In the genomic region with DNA sequence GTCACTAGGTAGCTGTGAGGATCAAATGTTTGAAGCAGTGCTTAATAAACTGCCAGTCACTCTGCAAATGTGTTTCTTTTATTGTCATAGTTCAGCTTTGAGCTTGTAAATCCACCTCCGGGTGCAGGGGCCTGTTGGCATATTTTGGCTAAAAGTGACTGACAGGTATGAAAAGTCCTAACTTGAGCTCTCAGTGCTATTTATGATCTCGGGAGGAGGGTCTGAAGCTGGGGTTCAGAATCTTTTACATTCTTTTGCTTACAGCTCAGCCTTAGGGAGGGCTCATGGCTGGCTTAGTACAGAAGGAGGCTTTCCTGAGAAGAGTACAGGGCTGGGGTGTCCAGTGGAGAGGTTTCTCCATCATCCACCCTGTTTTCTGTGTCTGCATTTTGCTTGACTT, we compare ENCODE assay signal across 11 cellular contexts. TPM values are rescaled to one million over a fixed set of nuclear protein-coding genes. Genes with fewer than 3 reads are reported as not detected.
DNase-seq lines count a peak whose midpoint lies in the region; ATAC-seq and TF ChIP-seq lines count a peak whose summit lies in the region.
"Had no signal": no experiment of that assay in that cellular context is flagged by ENCODE, and none has a peak within 500 bp of the region (broad histone marks: within the 10 kb centered on the region; RNA-seq: fewer than 3 reads in every experiment).

No MANE protein-coding gene starts in this region.

- H3K27ac ChIP-seq in CD8-positive, alpha-beta memory T cell (ENCODE audit: low read depth, low read length) = no peak overlapping the region
- no peak overlapping the region for H3K27ac ChIP-seq in HCT116 (ENCODE audit: low read depth, low read length)
- H3K27ac ChIP-seq in PC-3 (ENCODE audit: low read length) = no peak overlapping the region
- H3K27ac ChIP-seq in colonic mucosa = no peak overlapping the region
- H3K27ac ChIP-seq: brain microvascular endothelial cell, esophagus muscularis mucosa had no signal

- peaks cover 0 to 2% (median 0%) of the 10 kb centered on the region in 5 donors for H3K9me3 Mint-ChIP-seq in CD8-positive, alpha-beta memory T cell
- no peaks in the 10 kb centered on the region for H3K9me3 Mint-ChIP-seq in activated naive CD4-positive, alpha-beta T cell treated with anti-CD3 and anti-CD28 coated beads, Interleukin-2, amount 50 U/mL, for 72 hours

- no peaks in the 10 kb centered on the region for H4K20me1 ChIP-seq in HCT116 (ENCODE audit: insufficient read depth)
- H4K20me1 ChIP-seq in PC-3 (ENCODE audit: low read length) = no peaks in the 10 kb centered on the region

- H3K4me2 ChIP-seq in HCT116 (ENCODE audit: low read length) (peak overlapping the region; percentile 89), PC-3 (ENCODE audit: low read length) (no peak overlapping the region)

- H3K4me1 ChIP-seq in CD8-positive, alpha-beta memory T cell (ENCODE audit: insufficient read depth, low read length) = peaks cover 26% of the 10 kb centered on the region
- H3K4me1 ChIP-seq in HCT116 (ENCODE audit: control insufficient read depth in 1 of 2, insufficient read depth in 2 of 2, low read length in 2 of 2) (peaks cover 6 to 17% of the 10 kb centered on the region in 2 experiments), mucosa of stomach (ENCODE audit: control insufficient read depth, insufficient read depth, low read length) (peaks cover 32% of the 10 kb centered on the region), PC-3 (ENCODE audit: insufficient read depth, low read length) (no peaks in the 10 kb centered on the region), colonic mucosa (peaks cover 7% of the 10 kb centered on the region)

- H3K4me3 Mint-ChIP-seq in CD8-positive, alpha-beta memory T cell = peak overlapping the region; percentile 79 to 91 (median 83)

- no peak for DNase-seq in CD8-positive, alpha-beta memory T cell
- DNase-seq in HCT116 (ENCODE audit: low read depth, low spot score) = no peak
- peak in 1 of 2 donors; percentile 17 for DNase-seq in activated naive CD4-positive, alpha-beta T cell treated with anti-CD3 and anti-CD28 coated beads, Interleukin-2, amount 50 U/mL, for 72 hours (ENCODE audit: low spot score in 2 of 2)
- no peak for DNase-seq in PC-3
- no peak for DNase-seq in activated effector memory CD4-positive, alpha-beta T cell treated with Interleukin-2 at 50 U/mL for 16 hours
- DNase-seq in colonic mucosa = no peak
- DNase-seq: brain microvascular endothelial cell had no signal

- POLR2A ChIA-PET in CD8-positive, alpha-beta memory T cell (lab: Charles Lee) = interaction anchor here (1.1 to 3.4 kb wide), 2 partner anchors 33 to 53 kb away, joined by 3 to 22 read pairs; partner anchors contain the start of genes HPS4 and SRRD
- POLR2A ChIA-PET in HCT116 (lab: Charles Lee) (interaction anchor here (0.6 kb wide), 1 partner anchor 440 kb away, joined by 3 read pairs; no protein-coding TSS in a partner anchor), PC-3 (lab: Charles Lee; ENCODE audit: unreplicated experiment) (no interaction called here)

- H3K36me3 Mint-ChIP-seq in CD8-positive, alpha-beta memory T cell = peaks cover 0 to 27% (median 3%) of the 10 kb centered on the region in 3 donors
- peaks cover 19 to 37% of the 10 kb centered on the region in 2 donors for H3K36me3 Mint-ChIP-seq in activated naive CD4-positive, alpha-beta T cell treated with anti-CD3 and anti-CD28 coated beads, Interleukin-2, amount 50 U/mL, for 72 hours

- no peaks in the 10 kb centered on the region for H3F3A ChIP-seq in PC-3 (ENCODE audit: low read length, unreplicated experiment)

- no peaks in the 10 kb centered on the region for H3K79me2 ChIP-seq in HCT116 (ENCODE audit: insufficient read depth, low read length)
- H3K79me2 ChIP-seq in PC-3 (ENCODE audit: low read length) = no peaks in the 10 kb centered on the region

- RAD21 ChIA-PET in HCT116 (lab: Charles Lee; ENCODE audit: low non-redundant PET in 1 of 2, low total read pairs in 2 of 2, uncharacterized antibody in 2 of 2, unreplicated experiment in 2 of 2) = no interaction called here

- BruUV-seq in HCT116 (replicated peaks; lab: Mats Ljungman, UMichigan) (no TSS peak), PC-3 (replicated peaks; lab: Mats Ljungman, UMichigan) (no TSS peak)

- H3K9me3 ChIP-seq in CD8-positive, alpha-beta memory T cell (ENCODE audit: low read length) = no peaks in the 10 kb centered on the region
- H3K9me3 ChIP-seq in HCT116 (ENCODE audit: control insufficient read depth in 1 of 2, insufficient read depth in 1 of 2, low read depth in 1 of 2, low read length in 2 of 2) = no peaks in the 10 kb centered on the region
- H3K9me3 ChIP-seq in mucosa of stomach (ENCODE audit: control insufficient read depth, low read length) = no peaks in the 10 kb centered on the region
- no peaks in the 10 kb centered on the region for H3K9me3 ChIP-seq in PC-3 (ENCODE audit: low read length)
- H3K9me3 ChIP-seq in colonic mucosa = no peaks in the 10 kb centered on the region
- H3K9me3 ChIP-seq: esophagus muscularis mucosa had no signal

- no peak overlapping the region for H3K9ac ChIP-seq in HCT116 (ENCODE audit: low read length)
- H3K9ac ChIP-seq in mucosa of stomach (ENCODE audit: low read length) = peak overlapping the region; percentile 65
- no peak overlapping the region for H3K9ac ChIP-seq in PC-3 (ENCODE audit: low read length)
- no peak overlapping the region for H3K9ac ChIP-seq in colonic mucosa (ENCODE audit: low read depth in 2 of 2, low read length in 2 of 2)

- H3K27me3 Mint-ChIP-seq in CD8-positive, alpha-beta memory T cell = no peaks in the 10 kb centered on the region

- no peak overlapping the region for H3K4me3 ChIP-seq in CD8-positive, alpha-beta memory T cell (ENCODE audit: low read length)
- 0 out of 4 replicates have a peak overlapping the region, but pooled peaks of 1 of the 2 experiments have one; percentile 71 for H3K4me3 ChIP-seq in HCT116 (replicated peaks in 1 of 2; ENCODE audit: low read depth in 1 of 2, low read length in 2 of 2)
- peak overlapping the region; percentile 60 for H3K4me3 ChIP-seq in mucosa of stomach (ENCODE audit: low read length)
- H3K4me3 ChIP-seq in PC-3 (ENCODE audit: low read length) = no peak overlapping the region
- H3K4me3 ChIP-seq in colonic mucosa = no peak overlapping the region

- TF ChIP-seq RAD21 in HCT116 (IDR thresholded peaks at IDR 0.05; ENCODE audit: low read depth) = no peak

- no peak for TF ChIP-seq POLR2A in HCT116 (IDR thresholded peaks at IDR 0.05; ENCODE audit: borderline replicate concordance, extremely low read depth, insufficient read depth, insufficient read length)

- no peaks in the 10 kb centered on the region for H3K9me2 ChIP-seq in HCT116 (ENCODE audit: insufficient read depth)
- H3K9me2 ChIP-seq in PC-3 (replicated peaks; ENCODE audit: low read length) = no peaks in the 10 kb centered on the region

- H2AFZ ChIP-seq in HCT116 (ENCODE audit: low read depth, low read length, poor library complexity, severe bottlenecking) = no peak overlapping the region
- H2AFZ ChIP-seq in PC-3 (ENCODE audit: low read length) = no peak overlapping the region

- no peak for ATAC-seq in HCT116
- ATAC-seq in activated naive CD4-positive, alpha-beta T cell treated with anti-CD3 and anti-CD28 coated beads, Interleukin-2, amount 50 U/mL, for 72 hours = peak in 1 of 2 donors; percentile 10
- no peak for ATAC-seq in PC-3
- no peak for ATAC-seq in HG03469 (IDR thresholded peaks at IDR 0.05; ENCODE audit: unreplicated experiment)
- ATAC-seq: SK-N-SH treated with all-trans-retinoic acid at 6 μM for 48 hours had no signal

- CTCF ChIA-PET in CD8-positive, alpha-beta memory T cell (lab: Charles Lee) = interaction anchor here (0.9 to 2.3 kb wide), 3 partner anchors 53 to 72 kb away, joined by 3 to 5 read pairs (median 4); partner anchors contain the start of genes HPS4 and SRRD
- CTCF ChIA-PET in HCT116 (lab: Charles Lee) (interaction anchor here (1.1 to 1.7 kb wide), 3 partner anchors 29 to 66 kb away, joined by 3 to 6 read pairs (median 4); no protein-coding TSS in a partner anchor), PC-3 (lab: Charles Lee) (interaction anchor here (0.5 kb wide), 1 partner anchor 217 kb away, joined by 5 read pairs; no protein-coding TSS in a partner anchor)

- peaks cover 33 to 52% (median 42%) of the 10 kb centered on the region in 3 donors for H3K4me1 Mint-ChIP-seq in CD8-positive, alpha-beta memory T cell

- no peaks in the 10 kb centered on the region for H3K27me3 ChIP-seq in CD8-positive, alpha-beta memory T cell (ENCODE audit: insufficient read depth, low read length, poor library complexity, severe bottlenecking)
- H3K27me3 ChIP-seq in HCT116 (ENCODE audit: insufficient read depth, low read length) = no peaks in the 10 kb centered on the region; the same call in 1 of the 2 replicates
- no peaks in the 10 kb centered on the region for H3K27me3 ChIP-seq in mucosa of stomach (ENCODE audit: control insufficient read depth, insufficient read depth, low read length)
- H3K27me3 ChIP-seq in PC-3 (ENCODE audit: low read length) = no peaks in the 10 kb centered on the region
- no peaks in the 10 kb centered on the region for H3K27me3 ChIP-seq in colonic mucosa
- H3K27me3 ChIP-seq: brain microvascular endothelial cell had no signal

- peak overlapping the region in 7 of 8 donors; percentile 34 to 91 (median 84) for H3K27ac Mint-ChIP-seq in CD8-positive, alpha-beta memory T cell
- H3K27ac Mint-ChIP-seq in activated naive CD4-positive, alpha-beta T cell treated with anti-CD3 and anti-CD28 coated beads, Interleukin-2, amount 50 U/mL, for 72 hours = peak overlapping the region; percentile 40 to 86

- no peak for TF ChIP-seq CTCF in HCT116 (IDR thresholded peaks at IDR 0.05 in 2 of 3, conservative IDR thresholded peaks at IDR 0.05 in 1 of 3; ENCODE audit: borderline replicate concordance in 1 of 3, insufficient read depth in 1 of 3, low read depth in 2 of 3, low read length in 2 of 3)
- TF ChIP-seq CTCF in PC-3 (conservative IDR thresholded peaks at IDR 0.05; ENCODE audit: low read depth, low read length) = no peak
- TF ChIP-seq CTCF in colonic mucosa (IDR thresholded peaks at IDR 0.05) = no peak

- peaks cover 13% of the 10 kb centered on the region for H3K36me3 ChIP-seq in CD8-positive, alpha-beta memory T cell (ENCODE audit: insufficient read depth, low read length)
- H3K36me3 ChIP-seq in HCT116 (ENCODE audit: control insufficient read depth in 1 of 2, insufficient read depth in 2 of 2, low read length in 2 of 2) (peaks cover 0 to 6% of the 10 kb centered on the region in 2 experiments; a peak in 1 of 4 replicates), mucosa of stomach (ENCODE audit: control insufficient read depth, insufficient read depth, low read length) (no peaks in the 10 kb centered on the region), PC-3 (ENCODE audit: low read depth, low read length) (no peaks in the 10 kb centered on the region), colonic mucosa (no peaks in the 10 kb centered on the region)
- H3K36me3 ChIP-seq: brain microvascular endothelial cell, esophagus muscularis mucosa had no signal

- intact Hi-C loops in HCT116 (cut with micrococcal nuclease) = no loop called here
- intact Hi-C loops in PC-3 (cut with micrococcal nuclease) = no loop called here
- intact Hi-C loops in colonic mucosa (cut with DNase I) = no loop called here

RNA-seq across cellular contexts. Expression of gene ASPHD2, which starts 1.5 kb away (rescaled TPM):
- 10 to 100 TPM; 13.1 to 14.2 TPM for total RNA-seq in CD8-positive, alpha-beta memory T cell
- 4.1 TPM for polyA plus RNA-seq in CD8-positive, alpha-beta memory T cell
- total RNA-seq in HCT116 (2021; ENCODE audit: unreplicated experiment) (4.1 TPM), PC-3 (2014; rRNA removed) (2.1 and 2.4 TPM in 2 replicates), colonic mucosa (1 to 10 TPM; 3.8 to 4.3 TPM)
- polyA plus RNA-seq in HCT116 (2012) = 2.6 and 3.3 TPM in 2 replicates
- 10 to 100 TPM in 1 of 2 donors, 1 to 10 TPM in 1; 3.5 to 15.1 TPM for total RNA-seq in activated naive CD4-positive, alpha-beta T cell treated with anti-CD3 and anti-CD28 coated beads, Interleukin-2, amount 50 U/mL, for 72 hours

RNA-seq across cellular contexts. Expression of gene HPS4, which starts 53.0 kb away (rescaled TPM):
- 10 to 100 TPM; 36.7 to 36.8 TPM for total RNA-seq in CD8-positive, alpha-beta memory T cell
- polyA plus RNA-seq in CD8-positive, alpha-beta memory T cell = 18.9 TPM
- 35.4 TPM for total RNA-seq in HCT116 (2021; ENCODE audit: unreplicated experiment)
- 22.1 and 24.8 TPM in 2 replicates for polyA plus RNA-seq in HCT116 (2012)
- total RNA-seq in activated naive CD4-positive, alpha-beta T cell treated with anti-CD3 and anti-CD28 coated beads, Interleukin-2, amount 50 U/mL, for 72 hours = 10 to 100 TPM; 51.3 to 62.6 TPM
- 15.9 and 19.9 TPM in 2 replicates for total RNA-seq in PC-3 (2014; rRNA removed)
- total RNA-seq in colonic mucosa = 10 to 100 TPM; 23.8 to 26.3 TPM

RNA-seq across cellular contexts. Expression of gene SRRD, which starts 53.1 kb away (rescaled TPM):
- total RNA-seq in CD8-positive, alpha-beta memory T cell = 10 to 100 TPM; 32.8 to 33.3 TPM
- polyA plus RNA-seq in CD8-positive, alpha-beta memory T cell = 28.5 TPM
- 30.4 TPM for total RNA-seq in HCT116 (2021; ENCODE audit: unreplicated experiment)
- 13.5 and 19.4 TPM in 2 replicates for polyA plus RNA-seq in HCT116 (2012)
- 10 to 100 TPM; 18.6 to 27.4 TPM for total RNA-seq in activated naive CD4-positive, alpha-beta T cell treated with anti-CD3 and anti-CD28 coated beads, Interleukin-2, amount 50 U/mL, for 72 hours
- total RNA-seq in PC-3 (2014; rRNA removed) = 17.6 and 21.1 TPM in 2 replicates
- total RNA-seq in colonic mucosa = 10 to 100 TPM; 11.8 to 16.4 TPM
